In the genomic region with DNA sequence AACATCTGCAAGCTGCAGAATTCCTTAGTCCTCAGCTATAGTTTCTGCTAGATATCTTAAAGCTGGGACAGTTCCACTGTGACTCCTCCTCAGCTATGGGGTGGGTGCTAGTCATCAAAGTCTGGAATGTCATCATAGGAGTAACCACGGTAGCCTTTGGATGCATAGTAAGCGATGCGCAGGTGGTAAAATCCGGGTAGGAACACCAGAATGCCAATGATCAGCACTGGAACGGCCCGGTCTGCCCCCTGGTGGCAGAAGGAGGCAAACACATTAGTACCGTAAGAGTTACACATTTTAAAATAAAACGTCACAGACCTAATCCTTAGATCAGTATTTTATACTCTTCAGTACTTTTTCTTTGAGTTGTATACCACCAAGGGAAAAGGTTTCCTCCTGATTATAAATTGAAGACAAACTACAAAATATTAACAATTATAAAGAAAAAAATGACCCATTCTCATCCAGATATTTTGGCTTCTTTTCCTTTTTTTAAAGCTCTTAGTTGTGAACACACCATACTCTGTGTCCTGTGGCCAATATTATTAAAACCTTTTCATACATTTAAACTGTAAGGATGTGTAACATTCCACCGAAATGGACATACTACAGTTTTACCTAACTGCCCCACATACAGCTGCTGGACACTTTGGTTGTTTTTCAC, we compare ENCODE assay signal across 8 cellular contexts. TPM values are rescaled to one million over a fixed set of nuclear protein-coding genes. Genes with fewer than 3 reads are reported as not detected.
DNase-seq lines count a peak whose midpoint lies in the region; ATAC-seq, FAIRE-seq and TF ChIP-seq lines count a peak whose summit lies in the region.

No MANE protein-coding gene starts in this region.

- H3K4me3 ChIP-seq in K562, result no peak overlapping the region

- H4K20me1 ChIP-seq in K562 (replicated peaks; ENCODE audit: control insufficient read depth, insufficient read depth, low read length), result no peaks in the 10 kb centered on the region

- ATAC-seq in K562 (peak; percentile 88), HG02763 (IDR thresholded peaks at IDR 0.05; ENCODE audit: unreplicated experiment) (no peak)

- peak; percentile 65 to 72 (median 66) for TF ChIP-seq CTCF in K562 (IDR thresholded peaks at IDR 0.05 in 2 of 3, conservative IDR thresholded peaks at IDR 0.05 in 1 of 3; ENCODE audit: insufficient read depth in 2 of 3, low read depth in 1 of 3, low read length in 3 of 3)

- 10% methylated on average over 9 of the region's 9 CpGs for WGBS in K562 (ENCODE audit: insufficient coverage, low coverage, missing lambda C conversion rate)

- H3K9ac ChIP-seq in K562 (ENCODE audit: insufficient read depth in 1 of 2, low read depth in 2 of 2, low read length in 2 of 2), result no peak overlapping the region

- FAIRE-seq in K562 (lab: Jason Lieb, UNC), result peak; percentile 80

- intact Hi-C loops in K562 (cut with micrococcal nuclease), result loop anchor here (2.0 kb wide), 2 partner anchors 44 to 494 kb away; no protein-coding TSS in a partner anchor

- H3K27me3 ChIP-seq in K562 (ENCODE audit: control insufficient read depth in 2 of 2, insufficient read depth in 2 of 2, low read length in 2 of 2), result no peaks in the 10 kb centered on the region

- peak; percentile 70 for TF ChIP-seq RAD21 in K562 (CRISPR knock-in tag; conservative IDR thresholded peaks at IDR 0.05 in 1 of 2, IDR thresholded peaks at IDR 0.05 in 1 of 2)

- no peaks in the 10 kb centered on the region for H3K9me3 ChIP-seq in K562 (replicated peaks; ENCODE audit: control insufficient read depth, insufficient read depth, low read depth, low read length)

- CTCF ChIA-PET in K562 (lab: Yijun Ruan, JAX; ENCODE audit: low intra/inter-chr PET ratio), result interaction anchor here (0.8 to 1.3 kb wide), 2 partner anchors 92 to 494 kb away, joined by 3 read pairs; no protein-coding TSS in a partner anchor

- in situ Hi-C loops in K562 (cut with MboI), result no loop called here

- no peak overlapping the region for H3K4me2 ChIP-seq in K562 (ENCODE audit: insufficient read depth, low read length)

- POLR2A ChIA-PET in K562 (lab: Yijun Ruan, JAX), result interaction anchor here (0.6 kb wide), 1 partner anchor 15 kb away, joined by 3 read pairs; no protein-coding TSS in a partner anchor

- H2AFZ ChIP-seq in K562 (ENCODE audit: low read depth, low read length), result no peak overlapping the region

- TF ChIP-seq POLR2A in K562 (conservative IDR thresholded peaks at IDR 0.05), result no peak

- no peaks in the 10 kb centered on the region for H3K4me1 ChIP-seq in K562 (replicated peaks in 1 of 2; ENCODE audit: control insufficient read depth in 2 of 2, insufficient read depth in 2 of 2, low read length in 2 of 2)

- H3K27ac ChIP-seq in K562 (ENCODE audit: extremely low read depth, low read depth, low read length), result no peak overlapping the region

- no peaks in the 10 kb centered on the region for H3K9me1 ChIP-seq in K562 (ENCODE audit: control insufficient read depth, insufficient read depth, low read length)

- H3K36me3 ChIP-seq in K562 (ENCODE audit: control insufficient read depth, insufficient read depth, low read length), result peaks cover 75% of the 10 kb centered on the region; the same call in 2 of the 3 replicates

- H3K79me2 ChIP-seq in K562 (ENCODE audit: control insufficient read depth, insufficient read depth, low read length), result no peaks in the 10 kb centered on the region

- TF ChIP-seq EP300 in K562 (IDR thresholded peaks at IDR 0.05; ENCODE audit: low read length), result no peak

- no TSS peak for BruUV-seq in K562 (replicated peaks; lab: Mats Ljungman, UMichigan)

- peak; percentile 66 for DNase-seq in AG08396 (ENCODE audit: low spot score)
- DNase-seq in GM19240 (ENCODE audit: insufficient read length, low spot score), result peak; percentile 40
- peak; percentile 51 for DNase-seq in NCI-H146 treated with DMSO at 0.1 percent for 48 hours (lab: John Stamatoyannopoulos, UW; ENCODE audit: unreplicated experiment)
- DNase-seq in UCSD-AML1 (lab: John Stamatoyannopoulos, UW; ENCODE audit: unreplicated experiment), result peak; percentile 61
- DNase-seq in K562 (ENCODE audit: extremely low read depth in 1 of 4, low spot score in 3 of 4), result peak; percentile 45 to 63 (median 55)
- DNase-seq in iPS-NIHi11 (ENCODE audit: low spot score), result peak; percentile 74
- DNase-seq in stimulated activated CD4-positive, alpha-beta T cell treated with anti-CD3 and anti-CD28 coated beads, Interleukin-12 subunit alpha, Interleukin-12 subunit beta, amount 100 ng/mL, for 48 hours (ENCODE audit: low read depth in 2 of 3, low spot score in 1 of 3), result peak; percentile 52 to 79 (median 67)

TF ChIP-seq in K562, 482 proteins besides CTCF, POLR2A, EP300 and RAD21 (continues in another document):
- TF ChIP-seq ZNF644 (tag; IDR thresholded peaks at IDR 0.05; ENCODE audit: low read depth), result no peak
- TF ChIP-seq ATF1 (CRISPR knock-in tag; IDR thresholded peaks at IDR 0.05), result no peak
- peak; percentile 30; the same call in 1 of the 2 replicates for TF ChIP-seq ATF1 (tag; IDR thresholded peaks at IDR 0.05)
- no peak for TF ChIP-seq ZNF436 (CRISPR knock-in tag; IDR thresholded peaks at IDR 0.05)
- TF ChIP-seq SMC3 (conservative IDR thresholded peaks at IDR 0.05; ENCODE audit: insufficient read depth, low read depth, low read length), result peak; percentile 59
- no peak for TF ChIP-seq NRF1 (conservative IDR thresholded peaks at IDR 0.05 in 1 of 2, IDR thresholded peaks at IDR 0.05 in 1 of 2)

RNA-seq across cellular contexts. Expression of a gene that starts 12.1 kb away (rescaled TPM):
- 22.6 and 31.4 TPM in 2 replicates for total RNA-seq in K562 (2011; cell fraction: chromatin; rRNA removed; ENCODE audit: low replicate concordance)
- total RNA-seq in K562 (2011; cell fraction: nucleolus; rRNA removed), result 19.6 and 20.3 TPM in 2 replicates
- total RNA-seq in K562 (2011; cell fraction: nucleoplasm; rRNA removed), result 42.7 and 76.0 TPM in 2 replicates
- total RNA-seq in K562 (2014; rRNA removed) (73.4 and 76.2 TPM in 2 replicates), K562 (2014; rRNA removed; fragmentation: Illumina TruSeq; extraction: Trizol) (62.3 and 68.0 TPM in 2 replicates), K562 (2015; rRNA removed; fragmentation: Illumina TruSeq; extraction: Trizol) (61.5 and 67.1 TPM in 2 replicates), K562 (2021) (50.7 and 53.8 TPM in 2 replicates)
- polyA plus RNA-seq in K562 (2011; rRNA removed) (86.1 and 102 TPM in 2 replicates), K562 (2014; fragmentation: Illumina TruSeq; extraction: Trizol) (80.3 and 82.7 TPM in 2 replicates), K562 (2014; fragmentation: Nextera tagmentation; extraction: Ambion mirVana) (10 to 100 TPM; 21.8 to 30.7 TPM), K562 (2014; rRNA removed) (71.1 and 104 TPM in 2 replicates)
- 69.4 and 114 TPM in 2 replicates for polyA plus RNA-seq in K562 (2011; cell fraction: cytosol; rRNA removed)
- 32.8 and 53.9 TPM in 2 replicates for polyA plus RNA-seq in K562 (2011; cell fraction: nucleus; rRNA removed)
- 64.6 and 69.2 TPM in 2 replicates for polyA plus RNA-seq in K562 (2012)
- 34.2 and 44.7 TPM in 2 replicates for polyA minus RNA-seq in K562 (2011; rRNA and poly(A)+ RNA removed)
- polyA minus RNA-seq in K562 (2011; cell fraction: cytosol; rRNA and poly(A)+ RNA removed), result 22.7 and 31.1 TPM in 2 replicates
- 7.5 and 15.0 TPM in 2 replicates for polyA minus RNA-seq in K562 (2011; cell fraction: nucleus; rRNA and poly(A)+ RNA removed)

RNA-seq across cellular contexts. Expression of a gene that starts 18.9 kb away (rescaled TPM):
- total RNA-seq in K562 (2011; cell fraction: chromatin; rRNA removed; ENCODE audit: low replicate concordance), result 32.9 and 36.9 TPM in 2 replicates
- 46.0 and 52.1 TPM in 2 replicates for total RNA-seq in K562 (2011; cell fraction: nucleolus; rRNA removed)
- total RNA-seq in K562 (2011; cell fraction: nucleoplasm; rRNA removed), result 33.4 and 36.0 TPM in 2 replicates
- total RNA-seq in K562 (2014; rRNA removed) (213 and 229 TPM in 2 replicates), K562 (2014; rRNA removed; fragmentation: Illumina TruSeq; extraction: Trizol) (291 and 319 TPM in 2 replicates), K562 (2015; rRNA removed; fragmentation: Illumina TruSeq; extraction: Trizol) (283 and 298 TPM in 2 replicates), K562 (2021) (227 and 251 TPM in 2 replicates)
- polyA plus RNA-seq in K562 (2011; rRNA removed) (298 and 318 TPM in 2 replicates), K562 (2014; fragmentation: Illumina TruSeq; extraction: Trizol) (254 and 287 TPM in 2 replicates), K562 (2014; fragmentation: Nextera tagmentation; extraction: Ambion mirVana) (100 to 1,000 TPM; 352 to 390 TPM), K562 (2014; rRNA removed) (286 and 294 TPM in 2 replicates)
- polyA plus RNA-seq in K562 (2011; cell fraction: cytosol; rRNA removed), result 450 and 565 TPM in 2 replicates
- polyA plus RNA-seq in K562 (2011; cell fraction: nucleus; rRNA removed), result 86.9 and 141 TPM in 2 replicates
- polyA plus RNA-seq in K562 (2012), result 224 and 242 TPM in 2 replicates
- polyA minus RNA-seq in K562 (2011; rRNA and poly(A)+ RNA removed), result 272 and 279 TPM in 2 replicates
- polyA minus RNA-seq in K562 (2011; cell fraction: cytosol; rRNA and poly(A)+ RNA removed), result 236 and 281 TPM in 2 replicates
- polyA minus RNA-seq in K562 (2011; cell fraction: nucleus; rRNA and poly(A)+ RNA removed), result 36.2 and 75.8 TPM in 2 replicates

RNA-seq across cellular contexts. Expression of a gene that starts 26.0 kb away (rescaled TPM):
- 41.3 and 44.5 TPM in 2 replicates for total RNA-seq in K562 (2011; cell fraction: chromatin; rRNA removed; ENCODE audit: low replicate concordance)
- total RNA-seq in K562 (2011; cell fraction: nucleolus; rRNA removed), result 19.3 and 21.8 TPM in 2 replicates
- total RNA-seq in K562 (2011; cell fraction: nucleoplasm; rRNA removed), result 30.9 and 45.0 TPM in 2 replicates
- total RNA-seq in K562 (2014; rRNA removed), result 6.2 and 6.4 TPM in 2 replicates
- total RNA-seq in K562 (2014; rRNA removed; fragmentation: Illumina TruSeq; extraction: Trizol), result 13.6 and 15.5 TPM in 2 replicates
- total RNA-seq in K562 (2015; rRNA removed; fragmentation: Illumina TruSeq; extraction: Trizol), result 10.5 TPM in 2 replicates
- total RNA-seq in K562 (2021), result 20.3 and 21.8 TPM in 2 replicates
- polyA plus RNA-seq in K562 (2011; rRNA removed), result 46.4 and 57.7 TPM in 2 replicates
- polyA plus RNA-seq in K562 (2011; cell fraction: cytosol; rRNA removed), result 16.8 and 46.9 TPM in 2 replicates
- 36.9 and 101 TPM in 2 replicates for polyA plus RNA-seq in K562 (2011; cell fraction: nucleus; rRNA removed)
- 7.8 and 9.2 TPM in 2 replicates for polyA plus RNA-seq in K562 (2012)
- 15.5 and 19.0 TPM in 2 replicates for polyA plus RNA-seq in K562 (2014; fragmentation: Illumina TruSeq; extraction: Trizol)
- polyA plus RNA-seq in K562 (2014; fragmentation: Nextera tagmentation; extraction: Ambion mirVana), result 10 to 100 TPM in 1 of 2 experiments, 1 to 10 TPM in 1; 8.7 to 12.2 TPM
- polyA plus RNA-seq in K562 (2014; rRNA removed), result 8.2 and 11.7 TPM in 2 replicates
- 36.8 and 50.8 TPM in 2 replicates for polyA minus RNA-seq in K562 (2011; rRNA and poly(A)+ RNA removed)
- polyA minus RNA-seq in K562 (2011; cell fraction: cytosol; rRNA and poly(A)+ RNA removed), result 8.2 and 9.3 TPM in 2 replicates
- polyA minus RNA-seq in K562 (2011; cell fraction: nucleus; rRNA and poly(A)+ RNA removed), result 7.0 and 17.4 TPM in 2 replicates
